Comparison of ENCODE assay signal across 23 cellular contexts in genomic region chr2:212173771-212174510, GRCh38.
DNase-seq lines count a peak whose midpoint lies in the region; ATAC-seq, FAIRE-seq and TF ChIP-seq lines count a peak whose summit lies in the region.
"Had no signal": no experiment of that assay in that cellular context is flagged by ENCODE, and none has a peak within 500 bp of the region (broad histone marks: within the 10 kb centered on the region; RNA-seq: fewer than 3 reads in every experiment).

No MANE protein-coding gene starts in this region.

- H3K9me3 ChIP-seq in RWPE2 (ENCODE audit: severe bottlenecking) (no peaks in the 10 kb centered on the region), keratinocyte (ENCODE audit: control insufficient read depth, low read depth, low read length) (no peaks in the 10 kb centered on the region)
- H3K9me3 ChIP-seq: BE2C, MG63, pancreas, upper lobe of right lung had no signal

- peak in 2 of 3 experiments; percentile 23 to 75 for DNase-seq in NCI-H1417 (lab: John Stamatoyannopoulos, UW)
- DNase-seq in NCI-H1417 treated with DMSO at 0.1 percent for 48 hours (lab: John Stamatoyannopoulos, UW), result no peak
- peak; percentile 47 for DNase-seq in HCEC 1CT
- no peak for DNase-seq in RWPE2 (ENCODE audit: low spot score)
- DNase-seq in keratinocyte (ENCODE audit: low read depth, low spot score), result no peak
- no peak for DNase-seq in activated CD4-positive, alpha-beta T cell treated with anti-CD3 and anti-CD28 coated beads, Interleukin-2, amount 50 U/mL, for 4 hours
- no peak for DNase-seq in activated naive CD4-positive, alpha-beta T cell treated with Interleukin-2 at 50 U/mL for 16 hours
- no peak for DNase-seq in ecto neural progenitor cell (ENCODE audit: low spot score)
- DNase-seq: 8988T; activated CD4-positive, alpha-beta T cell treated with anti-CD3 and anti-CD28 coated beads for 48 hours; activated CD8-positive, alpha-beta memory T cell treated with anti-CD3 and anti-CD28 coated beads, Interleukin-2, amount 10 ng/mL, durations not matched to agents 7 days and 5 days; BE2C; DND-41; MG63; naive thymus-derived CD8-positive, alpha-beta T cell; NCI-H226; pancreas; stimulated activated CD8-positive, alpha-beta memory T cell treated with anti-CD3 and anti-CD28 coated beads, Interleukin-4, amount 100 ng/mL, for 48 hours; T-helper 2 cell; upper lobe of right lung had no signal

- no peak overlapping the region for H3K4me2 ChIP-seq in keratinocyte (ENCODE audit: control insufficient read depth, extremely low read depth, insufficient read depth, low read depth, low read length)

- TF ChIP-seq CTCF in RWPE2 (IDR thresholded peaks at IDR 0.05; ENCODE audit: poor library complexity, severe bottlenecking), result no peak
- TF ChIP-seq CTCF in keratinocyte (optimal IDR thresholded peaks at IDR 0.05 in 1 of 3, IDR thresholded peaks at IDR 0.05 in 1 of 3, conservative IDR thresholded peaks at IDR 0.05 in 1 of 3; ENCODE audit: extremely low read depth in 1 of 3, insufficient read depth in 2 of 3, low read length in 3 of 3), result no peak

- dilution Hi-C loops in keratinocyte (cut with MboI; ENCODE audit: extremely low pct_ligation_motif_present, low sequenced_read_pairs), result no loop called here

- H3K27ac ChIP-seq in RWPE2 (ENCODE audit: poor library complexity, severe bottlenecking) (no peak overlapping the region), keratinocyte (ENCODE audit: control insufficient read depth, insufficient read depth, low read length) (no peak overlapping the region)
- H3K27ac ChIP-seq: HL-60, pancreas, SK-N-MC, upper lobe of right lung had no signal

- no peaks in the 10 kb centered on the region for H3K27me3 ChIP-seq in RWPE2 (ENCODE audit: insufficient read depth, poor library complexity, severe bottlenecking)
- no peaks in the 10 kb centered on the region for H3K27me3 ChIP-seq in keratinocyte (ENCODE audit: control insufficient read depth, extremely low read depth, insufficient read depth, low read length)
- H3K27me3 ChIP-seq: BE2C, MG63, pancreas, upper lobe of right lung had no signal

- H3K9ac ChIP-seq in keratinocyte (ENCODE audit: control insufficient read depth, extremely low read depth, insufficient read depth, low read length), result no peak overlapping the region

- H3K4me3 ChIP-seq in RWPE2 (ENCODE audit: severe bottlenecking) (no peak overlapping the region), keratinocyte (ENCODE audit: control insufficient read depth in 2 of 3, extremely low read depth in 1 of 3, insufficient read depth in 2 of 3, low read depth in 1 of 3, low read length in 3 of 3) (no peak overlapping the region)
- H3K4me3 ChIP-seq: MG63, pancreas, SK-N-MC, upper lobe of right lung had no signal

- no peaks in the 10 kb centered on the region for H4K20me1 ChIP-seq in keratinocyte (ENCODE audit: control insufficient read depth, extremely low read depth, insufficient read depth, low read length)

- no peaks in the 10 kb centered on the region for H3K9me1 ChIP-seq in keratinocyte (ENCODE audit: control insufficient read depth, extremely low read depth, insufficient read depth, low read length)

- no peaks in the 10 kb centered on the region for H3K36me3 ChIP-seq in RWPE2 (ENCODE audit: low read depth)
- no peaks in the 10 kb centered on the region for H3K36me3 ChIP-seq in keratinocyte (ENCODE audit: control insufficient read depth in 2 of 2, extremely low read depth in 1 of 2, insufficient read depth in 2 of 2, low read length in 2 of 2)
- H3K36me3 ChIP-seq: BE2C, MG63, pancreas, upper lobe of right lung had no signal

- no peaks in the 10 kb centered on the region for H3K79me2 ChIP-seq in keratinocyte (ENCODE audit: control insufficient read depth, insufficient read depth, low read length)

- no peak for FAIRE-seq in keratinocyte (lab: Jason Lieb, UNC)
- FAIRE-seq: pancreas had no signal

- ATAC-seq in RWPE2 (ENCODE audit: low read depth), result peak; percentile 70
- ATAC-seq: activated CD8-positive, alpha-beta memory T cell treated with anti-CD3 and anti-CD28 coated beads, Interleukin-2, amount 10 ng/mL, durations not matched to agents 7 days and 5 days; naive thymus-derived CD8-positive, alpha-beta T cell; pancreas; sciatic nerve; upper lobe of right lung had no signal

- H3K4me1 ChIP-seq in RWPE2 (ENCODE audit: insufficient read depth, poor library complexity, severe bottlenecking) (no peaks in the 10 kb centered on the region), keratinocyte (ENCODE audit: control insufficient read depth, extremely low read depth, insufficient read depth, low read length) (no peaks in the 10 kb centered on the region)
- H3K4me1 ChIP-seq: BE2C, pancreas, upper lobe of right lung had no signal

- H2AFZ ChIP-seq in keratinocyte (ENCODE audit: control insufficient read depth, low read length), result peak overlapping the region; percentile 47

Comparison
In these comparisons a context has a peak if more than half of its experiments do, and no peak if none do; other contexts are left out.
1. DNase-seq: peak in NCI-H1417 (2 of 3) and HCEC 1CT (single experiment); none in NCI-H1417 treated with DMSO at 0.1 percent for 48 hours (single experiment), RWPE2 (single experiment), keratinocyte (single experiment), activated CD4-positive, alpha-beta T cell treated with anti-CD3 and anti-CD28 coated beads, Interleukin-2, amount 50 U/mL, for 4 hours (0 of 2), activated naive CD4-positive, alpha-beta T cell treated with Interleukin-2 at 50 U/mL for 16 hours (single experiment) and ecto neural progenitor cell (single experiment).